Comparison of ENCODE assay signal across 11 cellular contexts in genomic region chr9:133118568-133118967, GRCh38. TPM values are rescaled to one million over a fixed set of nuclear protein-coding genes. Genes with fewer than 3 reads are reported as not detected.
A peak's percentile ranks its signal among the peaks of the same experiment; 100 is the strongest.
DNase-seq lines count a peak whose midpoint lies in the region; ATAC-seq lines count a peak whose summit lies in the region.
"Had no signal": no experiment of that assay in that cellular context is flagged by ENCODE, and none has a peak within 500 bp of the region (broad histone marks: within the 10 kb centered on the region; RNA-seq: fewer than 3 reads in every experiment).

No MANE protein-coding gene starts in this region.

- H3K36me3 ChIP-seq in mesodermal cell (ENCODE audit: control insufficient read depth, insufficient read depth, low read length): peaks cover 12% of the 10 kb centered on the region

- 92 to 100% methylated on average over 1 of the region's 3 CpGs for WGBS in mesodermal cell (ENCODE audit: insufficient coverage in 2 of 2), 2 experiments

- peaks cover 11% of the 10 kb centered on the region for H3K36me3 Mint-ChIP-seq in activated CD4-positive, alpha-beta T cell treated with anti-CD3 and anti-CD28 coated beads, Interleukin-2, amount 10 ng/mL, durations not matched to agents 24 days and 14 days (ENCODE audit: low read depth)
- H3K36me3 Mint-ChIP-seq: IgD-negative memory B cell had no signal

- H3K4me3 Mint-ChIP-seq in activated CD4-positive, alpha-beta T cell treated with anti-CD3 and anti-CD28 coated beads, Interleukin-2, amount 10 ng/mL, durations not matched to agents 24 days and 14 days: peak overlapping the region; percentile 64

- no peaks in the 10 kb centered on the region for H3K27me3 Mint-ChIP-seq in activated CD4-positive, alpha-beta T cell treated with anti-CD3 and anti-CD28 coated beads, Interleukin-2, amount 10 ng/mL, durations not matched to agents 24 days and 14 days
- H3K27me3 Mint-ChIP-seq: IgD-negative memory B cell had no signal

- no peak overlapping the region for H3K4me3 ChIP-seq in mesodermal cell (ENCODE audit: extremely low read depth, insufficient read depth, low read length, poor library complexity, severe bottlenecking)
- H3K4me3 ChIP-seq: testis had no signal

- H3K4me1 Mint-ChIP-seq in activated CD4-positive, alpha-beta T cell treated with anti-CD3 and anti-CD28 coated beads, Interleukin-2, amount 10 ng/mL, durations not matched to agents 24 days and 14 days: peaks cover 57% of the 10 kb centered on the region

- ATAC-seq in HG02981 (IDR thresholded peaks at IDR 0.05; ENCODE audit: unreplicated experiment): no peak

- no peaks in the 10 kb centered on the region for H3K9me3 ChIP-seq in mesodermal cell (ENCODE audit: control insufficient read depth, low read length)
- H3K9me3 ChIP-seq: testis had no signal

- no peaks in the 10 kb centered on the region for H3K9me3 Mint-ChIP-seq in activated CD4-positive, alpha-beta T cell treated with anti-CD3 and anti-CD28 coated beads, Interleukin-2, amount 10 ng/mL, durations not matched to agents 24 days and 14 days
- H3K9me3 Mint-ChIP-seq: IgD-negative memory B cell had no signal

- H3K27ac ChIP-seq in caudate nucleus (ENCODE audit: low read depth, low read length): peak overlapping the region; percentile 95
- H3K27ac ChIP-seq in mesodermal cell (ENCODE audit: low read depth, low read length, severe bottlenecking): peak overlapping the region; percentile 59
- H3K27ac ChIP-seq in substantia nigra (ENCODE audit: low read depth, low read length, poor library complexity, severe bottlenecking): peak overlapping the region; percentile 99

- intact Hi-C loops in activated CD4-positive, alpha-beta T cell treated with anti-CD3 and anti-CD28 coated beads, Interleukin-2, amount 10 ng/mL, durations not matched to agents 24 days and 14 days (cut with micrococcal nuclease): no loop called here

- DNase-seq in activated CD4-positive, alpha-beta T cell treated with anti-CD3 and anti-CD28 coated beads, Interleukin-2, amount 10 ng/mL, durations not matched to agents 24 days and 14 days: no peak
- DNase-seq in activated CD4-positive, alpha-beta T cell treated with anti-CD3 and anti-CD28 coated beads for 48 hours: no peak
- no peak for DNase-seq in caudate nucleus (lab: John Stamatoyannopoulos, UW)
- no peak for DNase-seq in substantia nigra (lab: John Stamatoyannopoulos, UW)
- DNase-seq in globus pallidus (ENCODE audit: low spot score): no peak
- DNase-seq in medulla oblongata (ENCODE audit: extremely low spot score): no peak
- DNase-seq: testis had no signal

- peak overlapping the region; percentile 63 for H3K27ac Mint-ChIP-seq in activated CD4-positive, alpha-beta T cell treated with anti-CD3 and anti-CD28 coated beads, Interleukin-2, amount 10 ng/mL, durations not matched to agents 24 days and 14 days

- H3K4me1 ChIP-seq in mesodermal cell (ENCODE audit: control insufficient read depth, insufficient read depth, low read length, poor library complexity, severe bottlenecking): peaks cover 65% of the 10 kb centered on the region

RNA-seq across cellular contexts. Expression of gene RALGDS, which starts 2.5 kb away (rescaled TPM):
- 93.0 and 96.7 TPM in 2 replicates for total RNA-seq in activated CD4-positive, alpha-beta T cell treated with anti-CD3 and anti-CD28 coated beads, Interleukin-2, amount 10 ng/mL, durations not matched to agents 24 days and 14 days
- 66.2 TPM for polyA plus RNA-seq in mesodermal cell (2013, experiment 1 of 2)
- polyA plus RNA-seq in mesodermal cell (2013, experiment 2 of 2): 57.5 TPM

RNA-seq across cellular contexts. Expression of gene GBGT1, which starts 45.1 kb away (rescaled TPM):
- 6.8 and 8.2 TPM in 2 replicates for total RNA-seq in activated CD4-positive, alpha-beta T cell treated with anti-CD3 and anti-CD28 coated beads, Interleukin-2, amount 10 ng/mL, durations not matched to agents 24 days and 14 days
- polyA plus RNA-seq in mesodermal cell (2013, experiment 1 of 2): 16.3 TPM
- 10.2 TPM for polyA plus RNA-seq in mesodermal cell (2013, experiment 2 of 2)
- total RNA-seq: SK-MEL-5 had no signal

RNA-seq across cellular contexts. Expression of gene CEL, which starts 56.8 kb away (rescaled TPM):
- 1.8 and 2.0 TPM in 2 replicates for total RNA-seq in activated CD4-positive, alpha-beta T cell treated with anti-CD3 and anti-CD28 coated beads, Interleukin-2, amount 10 ng/mL, durations not matched to agents 24 days and 14 days
- 2.2 TPM for polyA plus RNA-seq in mesodermal cell (2013, experiment 1 of 2)
- polyA plus RNA-seq in mesodermal cell (2013, experiment 2 of 2): 1.8 TPM
- total RNA-seq: SK-MEL-5 had no signal
- polyA plus RNA-seq: IgD-negative memory B cell had no signal
